Comparison of ENCODE assay signal across 7 cellular contexts in the genomic region with DNA sequence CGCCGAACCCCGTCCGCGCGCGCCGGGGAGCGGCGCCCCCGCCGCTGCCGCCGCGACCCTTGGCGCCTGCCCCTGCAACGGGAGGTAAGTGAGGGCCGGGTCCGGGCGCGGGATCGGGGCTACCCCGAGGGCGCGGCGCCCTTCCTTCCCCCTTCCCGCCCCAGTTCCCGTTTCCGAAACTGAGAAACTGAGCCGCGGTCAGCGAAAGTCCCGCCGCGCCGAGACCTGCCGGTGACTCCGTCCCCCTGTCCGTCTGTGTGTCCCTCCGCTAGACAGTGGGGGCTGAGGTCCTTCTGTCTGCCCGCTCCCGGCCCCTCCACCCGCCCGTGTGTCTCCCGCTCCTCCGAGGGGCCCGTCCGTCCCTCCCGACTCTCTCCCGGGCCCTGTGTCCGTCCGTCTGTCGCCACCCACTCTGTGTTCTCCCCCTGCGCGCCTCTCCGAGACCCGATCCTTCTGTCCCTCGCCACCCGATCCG. TPM values are rescaled to one million over a fixed set of nuclear protein-coding genes. Genes with fewer than 3 reads are reported as not detected.
DNase-seq lines count a peak whose midpoint lies in the region; TF ChIP-seq lines count a peak whose summit lies in the region.

No MANE protein-coding gene starts in this region.

- H3K4me1 ChIP-seq in HEK293 (ENCODE audit: control insufficient read depth, insufficient read depth, low read length) = no peaks in the 10 kb centered on the region
- H3K4me1 ChIP-seq in PC-9 (replicated peaks; ENCODE audit: insufficient read depth) = peaks cover 52% of the 10 kb centered on the region
- H3K4me1 ChIP-seq in muscle layer of colon (ENCODE audit: insufficient read depth, low read length) = peaks cover 12% of the 10 kb centered on the region

- peak overlapping the region; percentile 79 for H2AFZ ChIP-seq in PC-9

- H3K4me1 Mint-ChIP-seq in dendritic cell treated with granulocyte-macrophage colony-stimulating factor and Interleukin-4, amounts not matched to agents 40 ng/mL and 50 ng/mL, for 4 days (ENCODE audit: low read depth) = peaks cover 82% of the 10 kb centered on the region

- peaks cover 12% of the 10 kb centered on the region for H3K27me3 Mint-ChIP-seq in dendritic cell treated with granulocyte-macrophage colony-stimulating factor and Interleukin-4, amounts not matched to agents 40 ng/mL and 50 ng/mL, for 4 days

- H3K36me3 Mint-ChIP-seq in dendritic cell treated with granulocyte-macrophage colony-stimulating factor and Interleukin-4, amounts not matched to agents 40 ng/mL and 50 ng/mL, for 4 days (ENCODE audit: low read depth) = peaks cover 57% of the 10 kb centered on the region

- H3K9me2 ChIP-seq in PC-9 (ENCODE audit: insufficient read depth) = no peaks in the 10 kb centered on the region

- POLR2A ChIA-PET in HEK293 (lab: Yijun Ruan, JAX) = interaction anchor here (1.3 to 1.4 kb wide), 2 partner anchors 10 to 30 kb away, joined by 4 to 5 read pairs; no protein-coding TSS in a partner anchor
- POLR2A ChIA-PET in PC-9 (lab: Charles Lee; ENCODE audit: unreplicated experiment) = no interaction called here

- H3K4me2 ChIP-seq in PC-9 = peak overlapping the region; percentile 90

- no peak overlapping the region for H3K9ac ChIP-seq in muscle layer of colon (ENCODE audit: low read length)

- intact Hi-C loops in PC-9 (cut with micrococcal nuclease; ENCODE audit: unreplicated experiment) = loop anchor here (2.0 kb wide), 1 partner anchor 109 kb away; no protein-coding TSS in a partner anchor
- intact Hi-C loops in dendritic cell treated with granulocyte-macrophage colony-stimulating factor and Interleukin-4, amounts not matched to agents 40 ng/mL and 50 ng/mL, for 4 days (cut with micrococcal nuclease) = loop anchor here (2.0 to 5.0 kb wide), 3 partner anchors 19 to 36 kb away; no protein-coding TSS in a partner anchor

- H3K4me3 Mint-ChIP-seq in dendritic cell treated with granulocyte-macrophage colony-stimulating factor and Interleukin-4, amounts not matched to agents 40 ng/mL and 50 ng/mL, for 4 days = peak overlapping the region; percentile 80

- H3K36me3 ChIP-seq in HEK293 (ENCODE audit: control insufficient read depth in 2 of 2, insufficient read depth in 1 of 2, low read length in 2 of 2) = peaks cover 0 to 13% of the 10 kb centered on the region in 2 experiments; a peak in 1 of 3 replicates
- H3K36me3 ChIP-seq in PC-9 (ENCODE audit: low read depth) = no peaks in the 10 kb centered on the region
- H3K36me3 ChIP-seq in muscle layer of colon (ENCODE audit: insufficient read depth, low read length) = no peaks in the 10 kb centered on the region

- DNase-seq in GM13977 (ENCODE audit: low spot score) (peak; percentile 62), PC-9 (no peak), putamen (ENCODE audit: low spot score) (no peak)
- no peak for DNase-seq in stimulated activated naive CD4-positive, alpha-beta T cell treated with Interleukin-2 at 50 U/mL for 16 hours (lab: John Stamatoyannopoulos, UW)

- TF ChIP-seq CTCF in GM13977 (IDR thresholded peaks at IDR 0.05; ENCODE audit: extremely low read depth, insufficient read depth, missing control alignments) (no peak), HEK293 (tag by site-specific recombination; IDR thresholded peaks at IDR 0.05) (no peak), PC-9 (conservative IDR thresholded peaks at IDR 0.05) (no peak)

- no peaks in the 10 kb centered on the region for H3K9me3 Mint-ChIP-seq in dendritic cell treated with granulocyte-macrophage colony-stimulating factor and Interleukin-4, amounts not matched to agents 40 ng/mL and 50 ng/mL, for 4 days

- CTCF ChIA-PET in HEK293 (lab: Yijun Ruan, JAX) = interaction anchor here (0.6 kb wide), 1 partner anchor 47 kb away, joined by 3 read pairs; no protein-coding TSS in a partner anchor
- CTCF ChIA-PET in PC-9 (lab: Charles Lee) = no interaction called here

- H3K27me3 ChIP-seq in PC-9 (ENCODE audit: insufficient read depth, low read depth) (no peaks in the 10 kb centered on the region), muscle layer of colon (ENCODE audit: control insufficient read depth in 1 of 2, insufficient read depth in 2 of 2, low read length in 2 of 2) (no peaks in the 10 kb centered on the region)

- peak overlapping the region; percentile 82 for H3K4me3 ChIP-seq in HEK293 (ENCODE audit: low read depth, low read length)
- H3K4me3 ChIP-seq in PC-9 = peak overlapping the region; percentile 84
- peak overlapping the region; percentile 55 to 85 for H3K4me3 ChIP-seq in muscle layer of colon (ENCODE audit: low read depth in 1 of 2, low read length in 2 of 2)

- BruUV-seq in PC-9 (replicated peaks; lab: Mats Ljungman, UMichigan) = no TSS peak

- no peaks in the 10 kb centered on the region for H3K9me3 ChIP-seq in HEK293 (ENCODE audit: control insufficient read depth, insufficient read depth, low read depth, low read length)
- no peaks in the 10 kb centered on the region for H3K9me3 ChIP-seq in PC-9 (ENCODE audit: insufficient read depth, low read depth)
- no peaks in the 10 kb centered on the region for H3K9me3 ChIP-seq in muscle layer of colon (ENCODE audit: low read length)

- peaks cover 6% of the 10 kb centered on the region; the same call in 1 of the 2 replicates for H3F3A ChIP-seq in PC-9 (ENCODE audit: insufficient read depth, low read depth)

- H3K27ac Mint-ChIP-seq in dendritic cell treated with granulocyte-macrophage colony-stimulating factor and Interleukin-4, amounts not matched to agents 40 ng/mL and 50 ng/mL, for 4 days = peak overlapping the region; percentile 98

- in situ Hi-C loops in GM13977 (cut with MboI; ENCODE audit: low pct_unique_long_range_greater_than_20kb, low sequenced_read_pairs, unreplicated experiment) = no loop called here

- H4K20me1 ChIP-seq in PC-9 (ENCODE audit: insufficient read depth) = peaks cover 5% of the 10 kb centered on the region; the same call in 1 of the 2 replicates

- H3K79me2 ChIP-seq in PC-9 (ENCODE audit: low read depth) = peaks cover 39% of the 10 kb centered on the region

- H3K27ac ChIP-seq in HEK293 (ENCODE audit: extremely low read depth, low read depth, low read length) (peak overlapping the region; percentile 56; the same call in 1 of the 2 replicates), PC-9 (no peak overlapping the region), muscle layer of colon (ENCODE audit: low read depth, low read length) (peak overlapping the region; percentile 78)

TF ChIP-seq in HEK293, 187 proteins besides CTCF, POLR2A, EP300 and RAD21 (continues in another document):
- TF ChIP-seq, protein P1, sequence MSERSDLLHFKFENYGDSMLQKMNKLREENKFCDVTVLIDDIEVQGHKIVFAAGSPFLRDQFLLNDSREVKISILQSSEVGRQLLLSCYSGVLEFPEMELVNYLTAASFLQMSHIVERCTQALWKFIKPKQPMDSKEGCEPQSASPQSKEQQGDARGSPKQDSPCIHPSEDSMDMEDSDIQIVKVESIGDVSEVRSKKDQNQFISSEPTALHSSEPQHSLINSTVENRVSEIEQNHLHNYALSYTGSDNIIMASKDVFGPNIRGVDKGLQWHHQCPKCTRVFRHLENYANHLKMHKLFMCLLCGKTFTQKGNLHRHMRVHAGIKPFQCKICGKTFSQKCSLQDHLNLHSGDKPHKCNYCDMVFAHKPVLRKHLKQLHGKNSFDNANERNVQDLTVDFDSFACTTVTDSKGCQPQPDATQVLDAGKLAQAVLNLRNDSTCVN (tag by site-specific recombination; optimal IDR thresholded peaks at IDR 0.05) = peak; percentile 70
- TF ChIP-seq ZNF600 (tag by site-specific recombination; IDR thresholded peaks at IDR 0.05) (peak; percentile 37; the same call in 1 of the 2 replicates), ZNF239 (tag by site-specific recombination; IDR thresholded peaks at IDR 0.05) (no peak), ZNF19 (tag by site-specific recombination; IDR thresholded peaks at IDR 0.05; ENCODE audit: low read depth) (no peak), ZNF37A (tag by site-specific recombination; IDR thresholded peaks at IDR 0.05) (no peak), ZNF843 (tag by site-specific recombination; IDR thresholded peaks at IDR 0.05) (no peak), REPIN1 (tag by site-specific recombination; IDR thresholded peaks at IDR 0.05; ENCODE audit: low read depth) (no peak), EGR2 (tag by site-specific recombination; IDR thresholded peaks at IDR 0.05; ENCODE audit: low read depth) (peak; percentile 49; the same call in 1 of the 2 replicates), ZNF133 (tag by site-specific recombination; IDR thresholded peaks at IDR 0.05) (0 out of 2 replicates have a peak, but pooled peaks have one; percentile 24), GLIS2 (tag by site-specific recombination; IDR thresholded peaks at IDR 0.05) (peak; percentile 7; the same call in 1 of the 2 replicates), KLF16 (tag by site-specific recombination; IDR thresholded peaks at IDR 0.05) (peak; percentile 80), ZNF626 (tag by site-specific recombination; IDR thresholded peaks at IDR 0.05) (no peak)
- TF ChIP-seq, protein P2, sequence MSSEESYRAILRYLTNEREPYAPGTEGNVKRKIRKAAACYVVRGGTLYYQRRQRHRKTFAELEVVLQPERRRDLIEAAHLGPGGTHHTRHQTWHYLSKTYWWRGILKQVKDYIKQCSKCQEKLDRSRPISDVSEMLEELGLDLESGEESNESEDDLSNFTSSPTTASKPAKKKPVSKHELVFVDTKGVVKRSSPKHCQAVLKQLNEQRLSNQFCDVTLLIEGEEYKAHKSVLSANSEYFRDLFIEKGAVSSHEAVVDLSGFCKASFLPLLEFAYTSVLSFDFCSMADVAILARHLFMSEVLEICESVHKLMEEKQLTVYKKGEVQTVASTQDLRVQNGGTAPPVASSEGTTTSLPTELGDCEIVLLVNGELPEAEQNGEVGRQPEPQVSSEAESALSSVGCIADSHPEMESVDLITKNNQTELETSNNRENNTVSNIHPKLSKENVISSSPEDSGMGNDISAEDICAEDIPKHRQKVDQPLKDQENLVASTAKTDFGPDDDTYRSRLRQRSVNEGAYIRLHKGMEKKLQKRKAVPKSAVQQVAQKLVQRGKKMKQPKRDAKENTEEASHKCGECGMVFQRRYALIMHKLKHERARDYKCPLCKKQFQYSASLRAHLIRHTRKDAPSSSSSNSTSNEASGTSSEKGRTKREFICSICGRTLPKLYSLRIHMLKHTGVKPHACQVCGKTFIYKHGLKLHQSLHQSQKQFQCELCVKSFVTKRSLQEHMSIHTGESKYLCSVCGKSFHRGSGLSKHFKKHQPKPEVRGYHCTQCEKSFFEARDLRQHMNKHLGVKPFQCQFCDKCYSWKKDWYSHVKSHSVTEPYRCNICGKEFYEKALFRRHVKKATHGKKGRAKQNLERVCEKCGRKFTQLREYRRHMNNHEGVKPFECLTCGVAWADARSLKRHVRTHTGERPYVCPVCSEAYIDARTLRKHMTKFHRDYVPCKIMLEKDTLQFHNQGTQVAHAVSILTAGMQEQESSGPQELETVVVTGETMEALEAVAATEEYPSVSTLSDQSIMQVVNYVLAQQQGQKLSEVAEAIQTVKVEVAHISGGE (tag by site-specific recombination; conservative IDR thresholded peaks at IDR 0.05; ENCODE audit: low read depth) = peak; percentile 41

RNA-seq across cellular contexts. Expression of a gene that starts 0.4 kb away (rescaled TPM):
- total RNA-seq in PC-9 (2021) = 30.1 and 34.3 TPM in 2 replicates

RNA-seq across cellular contexts. Expression of a gene that starts 31.1 kb away (rescaled TPM):
- 30.8 and 31.0 TPM in 2 replicates for total RNA-seq in PC-9 (2021)
